Comparison of ENCODE assay signal across 29 cellular contexts in genomic region chr18:49344825-49345224, GRCh38.
DNase-seq lines count a peak whose midpoint lies in the region; ATAC-seq, FAIRE-seq and TF ChIP-seq lines count a peak whose summit lies in the region.
"Had no signal": no experiment of that assay in that cellular context is flagged by ENCODE, and none has a peak within 500 bp of the region (broad histone marks: within the 10 kb centered on the region; RNA-seq: fewer than 3 reads in every experiment).

No MANE protein-coding gene starts in this region.

- ATAC-seq in HepG2 (no peak), right lobe of liver (no peak)
- ATAC-seq: A549; CD8-positive, alpha-beta T cell had no signal

- H3K4me2 ChIP-seq in HepG2 (ENCODE audit: low read depth, low read length) = no peak overlapping the region
- H3K4me2 ChIP-seq: A549, BLaER1 had no signal

- no peak for TF ChIP-seq RAD21 in HepG2 (CRISPR knock-in tag; IDR thresholded peaks at IDR 0.05)

- intact Hi-C loops in HepG2 (cut with micrococcal nuclease; ENCODE audit: unreplicated experiment) = no loop called here
- intact Hi-C loops in right lobe of liver (cut with DNase I) = no loop called here

- no peak for TF ChIP-seq POLR2A in HepG2 (IDR thresholded peaks at IDR 0.05; ENCODE audit: insufficient read depth in 1 of 2, low read depth in 2 of 2, low read length in 2 of 2)
- TF ChIP-seq POLR2A in right lobe of liver (IDR thresholded peaks at IDR 0.05) = no peak

- H3K27ac ChIP-seq in HepG2 (ENCODE audit: extremely low read length, insufficient read depth, low read length) (no peak overlapping the region), right lobe of liver (no peak overlapping the region), small intestine (ENCODE audit: low read depth in 1 of 2, low read length in 1 of 2) (no peak overlapping the region)
- H3K27ac ChIP-seq: 22Rv1, A549, BLaER1, C4-2B had no signal

- no TSS peak for BruUV-seq in HepG2 (replicated peaks; lab: Mats Ljungman, UMichigan)

- no peak overlapping the region for H3K4me3 ChIP-seq in HepG2 (replicated peaks in 1 of 3; ENCODE audit: insufficient read depth in 1 of 3, low read depth in 2 of 3, low read length in 3 of 3)
- no peak overlapping the region for H3K4me3 ChIP-seq in right lobe of liver
- no peak overlapping the region for H3K4me3 ChIP-seq in small intestine (ENCODE audit: low read depth in 1 of 2, low read length in 2 of 2)
- H3K4me3 ChIP-seq: A549; BLaER1; BLaER1 treated with 17β-estradiol and CSF1 and Interleukin-3, amounts not matched to agents 10 nM and 100 nM had no signal

- no peaks in the 10 kb centered on the region for H3K27me3 ChIP-seq in HepG2 (ENCODE audit: control insufficient read depth in 1 of 2, insufficient read depth in 2 of 2, low read length in 2 of 2)
- no peaks in the 10 kb centered on the region for H3K27me3 ChIP-seq in right lobe of liver
- H3K27me3 ChIP-seq in small intestine (ENCODE audit: control insufficient read depth in 2 of 2, insufficient read depth in 2 of 2, low read length in 2 of 2) = no peaks in the 10 kb centered on the region
- H3K27me3 ChIP-seq: BE2C; BLaER1; BLaER1 treated with 17β-estradiol and CSF1 and Interleukin-3, amounts not matched to agents 10 nM and 100 nM had no signal

- FAIRE-seq in HepG2 (lab: Jason Lieb, UNC) (no peak), small intestine (lab: Jason Lieb, UNC) (no peak)
- FAIRE-seq: A204.1, A549 had no signal

- H3K9ac ChIP-seq in HepG2 (ENCODE audit: insufficient read depth, low read depth, low read length) = no peak overlapping the region
- H3K9ac ChIP-seq: BLaER1; BLaER1 treated with 17β-estradiol and CSF1 and Interleukin-3, amounts not matched to agents 10 nM and 100 nM had no signal

- DNase-seq in HepG2 (ENCODE audit: low spot score) (no peak), right lobe of liver (no peak), small intestine (peak; percentile 25)
- DNase-seq in stimulated activated CD4-positive, alpha-beta T cell treated with anti-CD3 and anti-CD28 coated beads, Interleukin-12 subunit alpha, Interleukin-12 subunit beta, amount 100 ng/mL, for 4 hours = no peak
- DNase-seq: 8988T; ACHN; BE2C; C1 segment of cervical spinal cord; Caco-2; Calu3; CD4-positive, alpha-beta memory T cell; CD4-positive, alpha-beta T cell; CD4-positive, CD25-positive, alpha-beta regulatory T cell; CD8-positive, alpha-beta memory T cell; CD8-positive, alpha-beta T cell; COR-L47; DMS 273 treated with DMSO at 0.1 percent for 48 hours; DMS153; DMS53; DMS79; DMS79 treated with DMSO at 0.1 percent for 48 hours; DND-41; EL had no signal

- no peaks in the 10 kb centered on the region for H3K79me2 ChIP-seq in HepG2 (ENCODE audit: insufficient read depth, low read length)

- no peak for TF ChIP-seq EP300 in HepG2 (IDR thresholded peaks at IDR 0.05; ENCODE audit: low read depth in 2 of 2, low read length in 2 of 2)
- no peak for TF ChIP-seq EP300 in HepG2 (CRISPR knock-in tag; IDR thresholded peaks at IDR 0.05; ENCODE audit: borderline replicate concordance)

- H3K4me1 ChIP-seq in HepG2 (ENCODE audit: insufficient read depth, low read length) (peaks cover 8% of the 10 kb centered on the region; the same call in 1 of the 2 replicates), right lobe of liver (no peaks in the 10 kb centered on the region), small intestine (ENCODE audit: control insufficient read depth in 2 of 2, insufficient read depth in 1 of 2, low read depth in 1 of 2, low read length in 1 of 2) (no peaks in the 10 kb centered on the region)
- H3K4me1 ChIP-seq: BE2C, BLaER1, Caco-2 had no signal

- CTCF ChIA-PET in HepG2 (lab: Yijun Ruan, JAX; ENCODE audit: low intra/inter-chr PET ratio, low total read pairs) = no interaction called here

- POLR2A ChIA-PET in HepG2 (lab: Yijun Ruan, JAX) = no interaction called here

- H3K9me3 ChIP-seq in HepG2 (ENCODE audit: low read length) = no peaks in the 10 kb centered on the region
- no peaks in the 10 kb centered on the region for H3K9me3 ChIP-seq in right lobe of liver
- H3K9me3 ChIP-seq in small intestine (ENCODE audit: control insufficient read depth, low read depth) = no peaks in the 10 kb centered on the region
- H3K9me3 ChIP-seq: A549, BE2C, BLaER1, Caco-2 had no signal

- TF ChIP-seq CTCF in HepG2 (CRISPR knock-in tag; IDR thresholded peaks at IDR 0.05) = no peak
- no peak for TF ChIP-seq CTCF in right lobe of liver (IDR thresholded peaks at IDR 0.05)

- in situ Hi-C loops in HepG2 (cut with HindIII; ENCODE audit: extremely low pct_ligation_motif_present, low pct_unique_long_range_greater_than_20kb) = no loop called here

- H3K36me3 ChIP-seq in HepG2 (replicated peaks in 1 of 2; ENCODE audit: control insufficient read depth in 1 of 2, insufficient read depth in 2 of 2, low read length in 2 of 2) (no peaks in the 10 kb centered on the region), right lobe of liver (no peaks in the 10 kb centered on the region), small intestine (ENCODE audit: control insufficient read depth in 2 of 2, insufficient read depth in 2 of 2, low read length in 2 of 2) (no peaks in the 10 kb centered on the region)
- H3K36me3 ChIP-seq: BE2C had no signal

- no peak overlapping the region for H2AFZ ChIP-seq in HepG2 (ENCODE audit: low read length)

- H4K20me1 ChIP-seq in HepG2 (ENCODE audit: insufficient read depth, low read length) = no peaks in the 10 kb centered on the region
- H4K20me1 ChIP-seq: BLaER1; BLaER1 treated with 17β-estradiol and CSF1 and Interleukin-3, amounts not matched to agents 10 nM and 100 nM had no signal

TF ChIP-seq in HepG2, 621 proteins besides CTCF, POLR2A, EP300 and RAD21:
- TF ChIP-seq ZNF12 (CRISPR knock-in tag; IDR thresholded peaks at IDR 0.05) (peak; percentile 91), CBX2 (IDR thresholded peaks at IDR 0.05; ENCODE audit: low read depth, low read length) (no peak), CBX2 (CRISPR knock-in tag; IDR thresholded peaks at IDR 0.05; ENCODE audit: low read depth) (no peak)
TF ChIP-seq in HepG2: peak in this region for 1.
